In genomic region chr17:75475851-75476250, GRCh38 we compare ENCODE assay signal across 13 cellular contexts. TPM values are rescaled to one million over a fixed set of nuclear protein-coding genes. Genes with fewer than 3 reads are reported as not detected.
A peak's percentile ranks its signal among the peaks of the same experiment; 100 is the strongest.
DNase-seq lines count a peak whose midpoint lies in the region; ATAC-seq, FAIRE-seq and TF ChIP-seq lines count a peak whose summit lies in the region.
"Had no signal": no experiment of that assay in that cellular context is flagged by ENCODE, and none has a peak within 500 bp of the region (broad histone marks: within the 10 kb centered on the region; RNA-seq: fewer than 3 reads in every experiment).

No MANE protein-coding gene starts in this region.

- no peak for TF ChIP-seq EP300 in HepG2 (IDR thresholded peaks at IDR 0.05; ENCODE audit: low read depth in 2 of 2, low read length in 2 of 2)
- TF ChIP-seq EP300 in HepG2 (CRISPR knock-in tag; IDR thresholded peaks at IDR 0.05; ENCODE audit: borderline replicate concordance), result no peak

- no peak overlapping the region for H2AFZ ChIP-seq in HepG2 (ENCODE audit: low read length)

- DNase-seq in HepG2 (ENCODE audit: low spot score) (no peak), left kidney (ENCODE audit: low read depth, low spot score) (peak; percentile 73), aorta (no peak), NCI-H1436 treated with DMSO at 0.1 percent for 48 hours (lab: John Stamatoyannopoulos, UW) (no peak)
- no peak for DNase-seq in activated CD4-positive, CD25-positive, alpha-beta regulatory T cell (lab: John Stamatoyannopoulos, UW)
- DNase-seq: COR-L47; effector memory CD8-positive, alpha-beta T cell; NCI-H187 had no signal

- H3K9me3 ChIP-seq in liver (ENCODE audit: control insufficient read depth in 4 of 4, low read length in 3 of 4) (no peaks in the 10 kb centered on the region), HepG2 (ENCODE audit: low read length) (no peaks in the 10 kb centered on the region), aorta (ENCODE audit: control insufficient read depth, low read length) (no peaks in the 10 kb centered on the region)
- H3K9me3 ChIP-seq: SJSA1 had no signal

- BruUV-seq in HepG2 (replicated peaks; lab: Mats Ljungman, UMichigan), result no TSS peak

- H3K27me3 ChIP-seq in liver (ENCODE audit: control insufficient read depth in 4 of 4, insufficient read depth in 4 of 4, low read length in 3 of 4) (no peaks in the 10 kb centered on the region), HepG2 (ENCODE audit: control insufficient read depth in 1 of 2, insufficient read depth in 2 of 2, low read length in 2 of 2) (no peaks in the 10 kb centered on the region), rectal smooth muscle tissue (ENCODE audit: control insufficient read depth, insufficient read depth, low read length) (no peaks in the 10 kb centered on the region), aorta (ENCODE audit: control insufficient read depth in 1 of 2, insufficient read depth in 2 of 2, low read length in 1 of 2) (no peaks in the 10 kb centered on the region)
- H3K27me3 ChIP-seq: SJSA1 had no signal

- no peaks in the 10 kb centered on the region for H3K79me2 ChIP-seq in HepG2 (ENCODE audit: insufficient read depth, low read length)

- intact Hi-C loops in HepG2 (cut with micrococcal nuclease; ENCODE audit: unreplicated experiment), result no loop called here
- intact Hi-C loops in aorta (cut with DNase I), result loop anchor here (5.0 to 10.0 kb wide), 2 partner anchors 34 to 51 kb away; no protein-coding TSS in a partner anchor

- peaks cover 9% of the 10 kb centered on the region; the same call in 1 of the 2 replicates for H4K20me1 ChIP-seq in HepG2 (ENCODE audit: insufficient read depth, low read length)

- H3K4me2 ChIP-seq in HepG2 (ENCODE audit: low read depth, low read length), result no peak overlapping the region

- 78% methylated on average over 3 of the region's 3 CpGs for WGBS in liver
- WGBS in HepG2 (ENCODE audit: low lambda C conversion rate), result 99% methylated on average over 3 of the region's 3 CpGs
- 0 to 5% methylated on average over 3 of the region's 3 CpGs for WGBS in aorta, 2 donors

- TF ChIP-seq POLR2A in HepG2 (IDR thresholded peaks at IDR 0.05; ENCODE audit: insufficient read depth in 1 of 2, low read depth in 2 of 2, low read length in 2 of 2), result no peak

- H3K4me1 ChIP-seq in liver (ENCODE audit: control insufficient read depth in 4 of 4, insufficient read depth in 4 of 4, low read length in 3 of 4), result peaks cover 0 to 20% (median 10%) of the 10 kb centered on the region in 4 donors
- H3K4me1 ChIP-seq in HepG2 (ENCODE audit: insufficient read depth, low read length), result peaks cover 24% of the 10 kb centered on the region
- peaks cover 21% of the 10 kb centered on the region for H3K4me1 ChIP-seq in rectal smooth muscle tissue (ENCODE audit: control insufficient read depth, insufficient read depth, low read length)
- H3K4me1 ChIP-seq in aorta (ENCODE audit: control insufficient read depth in 1 of 2, insufficient read depth in 2 of 2, low read length in 2 of 2), result no peaks in the 10 kb centered on the region
- H3K4me1 ChIP-seq: SJSA1 had no signal

- POLR2A ChIA-PET in HepG2 (lab: Yijun Ruan, JAX), result no interaction called here

- peaks cover 0 to 7% (median 3%) of the 10 kb centered on the region in 4 donors for H3K36me3 ChIP-seq in liver (ENCODE audit: control insufficient read depth in 4 of 4, insufficient read depth in 3 of 4, low read depth in 1 of 4, low read length in 3 of 4)
- H3K36me3 ChIP-seq in HepG2 (replicated peaks in 1 of 2; ENCODE audit: control insufficient read depth in 1 of 2, insufficient read depth in 2 of 2, low read length in 2 of 2), result peaks cover 21 to 52% of the 10 kb centered on the region in 2 experiments
- H3K36me3 ChIP-seq in rectal smooth muscle tissue (ENCODE audit: control insufficient read depth, insufficient read depth, low read length), result peaks cover 4% of the 10 kb centered on the region
- H3K36me3 ChIP-seq in aorta (ENCODE audit: control insufficient read depth in 1 of 2, insufficient read depth in 2 of 2, low read length in 1 of 2), result no peaks in the 10 kb centered on the region

- ATAC-seq in HepG2 (no peak), aorta (ENCODE audit: low FRiP score) (peak; percentile 66), GM18909 (IDR thresholded peaks at IDR 0.05; ENCODE audit: poor library complexity, unreplicated experiment) (no peak)
- ATAC-seq: activated naive CD4-positive, alpha-beta T cell treated with anti-CD3 and anti-CD28 coated beads, Interleukin-2, amount 50 U/mL, for 72 hours; effector memory CD8-positive, alpha-beta T cell had no signal

- no peak for FAIRE-seq in HepG2 (lab: Jason Lieb, UNC)

- in situ Hi-C loops in HepG2 (cut with HindIII; ENCODE audit: extremely low pct_ligation_motif_present, low pct_unique_long_range_greater_than_20kb), result no loop called here

- peak in 1 of 2 donors; percentile 27 for TF ChIP-seq RAD21 in liver (IDR thresholded peaks at IDR 0.05)
- TF ChIP-seq RAD21 in HepG2 (CRISPR knock-in tag; IDR thresholded peaks at IDR 0.05), result no peak

- H3K4me3 ChIP-seq in liver (ENCODE audit: low read depth in 1 of 3, low read length in 3 of 3) (no peak overlapping the region), HepG2 (replicated peaks in 1 of 3; ENCODE audit: insufficient read depth in 1 of 3, low read depth in 2 of 3, low read length in 3 of 3) (no peak overlapping the region), rectal smooth muscle tissue (ENCODE audit: low read length) (peak overlapping the region; percentile 40), aorta (ENCODE audit: low read length in 2 of 2) (no peak overlapping the region)
- H3K4me3 ChIP-seq: SJSA1 had no signal

- TF ChIP-seq CTCF in liver (IDR thresholded peaks at IDR 0.05; ENCODE audit: low read depth, low read length, missing input control) (no peak), HepG2 (CRISPR knock-in tag; IDR thresholded peaks at IDR 0.05) (no peak)

- H3K9ac ChIP-seq in liver (ENCODE audit: low read depth in 1 of 2, low read length in 2 of 2), result no peak overlapping the region
- H3K9ac ChIP-seq in HepG2 (ENCODE audit: insufficient read depth, low read depth, low read length), result no peak overlapping the region
- no peak overlapping the region for H3K9ac ChIP-seq in rectal smooth muscle tissue (ENCODE audit: low read length)

- H3K27ac ChIP-seq in liver (ENCODE audit: low read depth in 1 of 2, low read length in 2 of 2), result peak overlapping the region; percentile 14 to 44
- H3K27ac ChIP-seq in HepG2 (ENCODE audit: extremely low read length, insufficient read depth, low read length), result no peak overlapping the region
- peak overlapping the region; percentile 74 for H3K27ac ChIP-seq in rectal smooth muscle tissue (ENCODE audit: low read depth, low read length)
- H3K27ac ChIP-seq in aorta (ENCODE audit: low read depth in 1 of 2, low read length in 2 of 2), result peak overlapping the region in 1 of 2 donors; percentile 86
- H3K27ac ChIP-seq: SJSA1 had no signal

- CTCF ChIA-PET in HepG2 (lab: Yijun Ruan, JAX; ENCODE audit: low intra/inter-chr PET ratio, low total read pairs), result no interaction called here

RNA-seq across cellular contexts. Expression of gene TMEM94, which starts 19.4 kb away (rescaled TPM):
- total RNA-seq in liver (10 to 100 TPM; 19.2 to 31.0 TPM), HepG2 (2016; rRNA removed; fragmentation: Illumina TruSeq; extraction: Trizol) (20.8 and 32.6 TPM in 2 replicates), aorta (10 to 100 TPM; 51.5 to 74.8 TPM)
- polyA plus RNA-seq in liver (10 to 100 TPM; 15.6 to 20.9 TPM), HepG2 (2011; rRNA removed) (134 and 150 TPM in 2 replicates), aorta (10 to 100 TPM; 19.5 to 54.6 TPM)
- 26.4 and 26.9 TPM in 2 replicates for total RNA-seq in HepG2 (2016; cell fraction: cytosol; rRNA removed; fragmentation: Illumina TruSeq; extraction: Trizol; ENCODE audit: low read depth)
- total RNA-seq in HepG2 (2016; cell fraction: insoluble cytoplasmic fraction; rRNA removed; fragmentation: Illumina TruSeq; extraction: Trizol), result 17.2 and 32.1 TPM in 2 replicates
- 23.6 and 28.5 TPM in 2 replicates for total RNA-seq in HepG2 (2016; cell fraction: membrane; rRNA removed; fragmentation: Illumina TruSeq; extraction: Trizol)
- total RNA-seq in HepG2 (2016; cell fraction: nucleus; rRNA removed; fragmentation: Illumina TruSeq; extraction: Trizol), result 32.2 and 37.2 TPM in 2 replicates
- 37.1 and 46.4 TPM in 2 replicates for polyA plus RNA-seq in HepG2 (2011; cell fraction: cytosol; rRNA removed)
- 1,312 and 1,888 TPM in 2 replicates for polyA plus RNA-seq in HepG2 (2011; cell fraction: nucleus; rRNA removed)
- polyA plus RNA-seq in HepG2 (2012), result 125 and 137 TPM in 2 replicates
- 5.0 and 5.4 TPM in 2 replicates for polyA plus RNA-seq in HepG2 (2016; cell fraction: cytosol; fragmentation: Illumina TruSeq; extraction: Trizol; ENCODE audit: low read depth)
- 15.7 and 19.0 TPM in 2 replicates for polyA plus RNA-seq in HepG2 (2016; cell fraction: insoluble cytoplasmic fraction; fragmentation: Illumina TruSeq; extraction: Trizol; ENCODE audit: low read depth)
- 16.7 and 22.4 TPM in 2 replicates for polyA plus RNA-seq in HepG2 (2016; cell fraction: membrane; fragmentation: Illumina TruSeq; extraction: Trizol; ENCODE audit: low read depth)
- polyA plus RNA-seq in HepG2 (2016; cell fraction: nucleus; fragmentation: Illumina TruSeq; extraction: Trizol; ENCODE audit: insufficient read depth, low read depth), result 121 and 131 TPM in 2 replicates
- polyA minus RNA-seq in HepG2 (2011; rRNA and poly(A)+ RNA removed; ENCODE audit: low replicate concordance), result 36.2 and 133 TPM in 2 replicates
- 52.6 and 54.1 TPM in 2 replicates for polyA minus RNA-seq in HepG2 (2011; cell fraction: cytosol; rRNA and poly(A)+ RNA removed)
- 148 and 161 TPM in 2 replicates for polyA minus RNA-seq in HepG2 (2011; cell fraction: nucleus; rRNA and poly(A)+ RNA removed)

RNA-seq across cellular contexts. Expression of gene CASKIN2, which starts 39.5 kb away (rescaled TPM):
- total RNA-seq in liver (10 to 100 TPM in 1 of 2 donors, 1 to 10 TPM in 1; 5.9 to 11.4 TPM), HepG2 (2016; rRNA removed; fragmentation: Illumina TruSeq; extraction: Trizol) (5.2 and 10.6 TPM in 2 replicates), aorta (10 to 100 TPM; 61.5 to 63.4 TPM)
- polyA plus RNA-seq in liver (10 to 100 TPM in 1 of 2 donors, 1 to 10 TPM in 1; 2.3 to 12.1 TPM), HepG2 (2011; rRNA removed) (6.8 and 7.8 TPM in 2 replicates), aorta (1 to 10 TPM; 4.0 to 8.9 TPM)
- total RNA-seq in HepG2 (2016; cell fraction: cytosol; rRNA removed; fragmentation: Illumina TruSeq; extraction: Trizol; ENCODE audit: low read depth), result 1.5 and 1.8 TPM in 2 replicates
- total RNA-seq in HepG2 (2016; cell fraction: insoluble cytoplasmic fraction; rRNA removed; fragmentation: Illumina TruSeq; extraction: Trizol), result 4.9 and 7.5 TPM in 2 replicates
- total RNA-seq in HepG2 (2016; cell fraction: membrane; rRNA removed; fragmentation: Illumina TruSeq; extraction: Trizol), result 3.4 and 4.1 TPM in 2 replicates
- total RNA-seq in HepG2 (2016; cell fraction: nucleus; rRNA removed; fragmentation: Illumina TruSeq; extraction: Trizol), result 6.8 and 8.0 TPM in 2 replicates
- polyA plus RNA-seq in HepG2 (2011; cell fraction: cytosol; rRNA removed), result 1.9 and 2.2 TPM in 2 replicates
- polyA plus RNA-seq in HepG2 (2011; cell fraction: nucleus; rRNA removed), result 23.6 and 26.5 TPM in 2 replicates
- polyA plus RNA-seq in HepG2 (2012), result 6.2 and 9.6 TPM in 2 replicates
- 0.61 and 0.68 TPM in 2 replicates for polyA plus RNA-seq in HepG2 (2016; cell fraction: cytosol; fragmentation: Illumina TruSeq; extraction: Trizol; ENCODE audit: low read depth)
- 4.4 and 7.0 TPM in 2 replicates for polyA plus RNA-seq in HepG2 (2016; cell fraction: insoluble cytoplasmic fraction; fragmentation: Illumina TruSeq; extraction: Trizol; ENCODE audit: low read depth)
- polyA plus RNA-seq in HepG2 (2016; cell fraction: membrane; fragmentation: Illumina TruSeq; extraction: Trizol; ENCODE audit: low read depth), result 1.6 and 1.8 TPM in 2 replicates
- polyA plus RNA-seq in HepG2 (2016; cell fraction: nucleus; fragmentation: Illumina TruSeq; extraction: Trizol; ENCODE audit: insufficient read depth, low read depth), result 16.3 and 16.6 TPM in 2 replicates
- 11.8 and 14.9 TPM in 2 replicates for polyA minus RNA-seq in HepG2 (2011; rRNA and poly(A)+ RNA removed; ENCODE audit: low replicate concordance)
- 4.9 and 5.0 TPM in 2 replicates for polyA minus RNA-seq in HepG2 (2011; cell fraction: cytosol; rRNA and poly(A)+ RNA removed)
- 17.0 and 20.4 TPM in 2 replicates for polyA minus RNA-seq in HepG2 (2011; cell fraction: nucleus; rRNA and poly(A)+ RNA removed)

RNA-seq across cellular contexts. Expression of gene TSEN54, which starts 40.5 kb away (rescaled TPM):
- total RNA-seq in liver (10 to 100 TPM; 10.8 to 15.1 TPM), HepG2 (2016; rRNA removed; fragmentation: Illumina TruSeq; extraction: Trizol) (43.6 and 62.9 TPM in 2 replicates), aorta (10 to 100 TPM; 10.8 to 14.0 TPM)
- polyA plus RNA-seq in liver (10 to 100 TPM in 1 of 2 donors, 1 to 10 TPM in 1; 9.1 to 13.9 TPM), HepG2 (2011; rRNA removed) (63.3 and 64.4 TPM in 2 replicates), aorta (10 to 100 TPM in 1 of 2 donors, 1 to 10 TPM in 1; 8.8 to 27.3 TPM)
- total RNA-seq in HepG2 (2016; cell fraction: cytosol; rRNA removed; fragmentation: Illumina TruSeq; extraction: Trizol; ENCODE audit: low read depth), result 20.6 and 23.0 TPM in 2 replicates
- total RNA-seq in HepG2 (2016; cell fraction: insoluble cytoplasmic fraction; rRNA removed; fragmentation: Illumina TruSeq; extraction: Trizol), result 44.0 and 64.1 TPM in 2 replicates
- 44.5 and 45.0 TPM in 2 replicates for total RNA-seq in HepG2 (2016; cell fraction: membrane; rRNA removed; fragmentation: Illumina TruSeq; extraction: Trizol)
- total RNA-seq in HepG2 (2016; cell fraction: nucleus; rRNA removed; fragmentation: Illumina TruSeq; extraction: Trizol), result 39.9 and 48.4 TPM in 2 replicates
- 36.2 and 47.1 TPM in 2 replicates for polyA plus RNA-seq in HepG2 (2011; cell fraction: cytosol; rRNA removed)
- polyA plus RNA-seq in HepG2 (2011; cell fraction: nucleus; rRNA removed), result 87.7 and 89.1 TPM in 2 replicates
- 22.1 and 34.4 TPM in 2 replicates for polyA plus RNA-seq in HepG2 (2012)
- polyA plus RNA-seq in HepG2 (2016; cell fraction: cytosol; fragmentation: Illumina TruSeq; extraction: Trizol; ENCODE audit: low read depth), result 20.4 and 20.5 TPM in 2 replicates
- 37.7 and 50.5 TPM in 2 replicates for polyA plus RNA-seq in HepG2 (2016; cell fraction: insoluble cytoplasmic fraction; fragmentation: Illumina TruSeq; extraction: Trizol; ENCODE audit: low read depth)
- 30.9 and 35.9 TPM in 2 replicates for polyA plus RNA-seq in HepG2 (2016; cell fraction: membrane; fragmentation: Illumina TruSeq; extraction: Trizol; ENCODE audit: low read depth)
- 108 and 110 TPM in 2 replicates for polyA plus RNA-seq in HepG2 (2016; cell fraction: nucleus; fragmentation: Illumina TruSeq; extraction: Trizol; ENCODE audit: insufficient read depth, low read depth)
- 56.0 and 95.0 TPM in 2 replicates for polyA minus RNA-seq in HepG2 (2011; rRNA and poly(A)+ RNA removed; ENCODE audit: low replicate concordance)
- polyA minus RNA-seq in HepG2 (2011; cell fraction: cytosol; rRNA and poly(A)+ RNA removed), result 11.3 and 14.0 TPM in 2 replicates
- 13.9 and 15.5 TPM in 2 replicates for polyA minus RNA-seq in HepG2 (2011; cell fraction: nucleus; rRNA and poly(A)+ RNA removed)

RNA-seq across cellular contexts. Expression of gene LLGL2, which starts 49.6 kb away (rescaled TPM):
- total RNA-seq in liver (10 to 100 TPM; 23.2 to 69.6 TPM), HepG2 (2016; rRNA removed; fragmentation: Illumina TruSeq; extraction: Trizol) (53.9 and 86.7 TPM in 2 replicates), aorta (10 to 100 TPM in 1 of 2 donors, 1 to 10 TPM in 1; 9.7 to 11.1 TPM)
- polyA plus RNA-seq in liver (10 to 100 TPM; 34.9 to 42.1 TPM), HepG2 (2011; rRNA removed) (83.0 and 109 TPM in 2 replicates), aorta (10 to 100 TPM; 10.1 to 14.4 TPM)
- total RNA-seq in HepG2 (2016; cell fraction: cytosol; rRNA removed; fragmentation: Illumina TruSeq; extraction: Trizol; ENCODE audit: low read depth), result 27.2 and 32.8 TPM in 2 replicates
- 51.9 and 87.2 TPM in 2 replicates for total RNA-seq in HepG2 (2016; cell fraction: insoluble cytoplasmic fraction; rRNA removed; fragmentation: Illumina TruSeq; extraction: Trizol)
- total RNA-seq in HepG2 (2016; cell fraction: membrane; rRNA removed; fragmentation: Illumina TruSeq; extraction: Trizol), result 45.8 and 50.7 TPM in 2 replicates
- total RNA-seq in HepG2 (2016; cell fraction: nucleus; rRNA removed; fragmentation: Illumina TruSeq; extraction: Trizol), result 72.1 and 85.8 TPM in 2 replicates
- polyA plus RNA-seq in HepG2 (2011; cell fraction: cytosol; rRNA removed), result 40.2 and 67.1 TPM in 2 replicates
- 384 and 448 TPM in 2 replicates for polyA plus RNA-seq in HepG2 (2011; cell fraction: nucleus; rRNA removed)
- 33.3 and 59.5 TPM in 2 replicates for polyA plus RNA-seq in HepG2 (2012)
- 23.2 and 28.1 TPM in 2 replicates for polyA plus RNA-seq in HepG2 (2016; cell fraction: cytosol; fragmentation: Illumina TruSeq; extraction: Trizol; ENCODE audit: low read depth)
- 41.6 and 52.9 TPM in 2 replicates for polyA plus RNA-seq in HepG2 (2016; cell fraction: insoluble cytoplasmic fraction; fragmentation: Illumina TruSeq; extraction: Trizol; ENCODE audit: low read depth)
- 32.5 and 33.0 TPM in 2 replicates for polyA plus RNA-seq in HepG2 (2016; cell fraction: membrane; fragmentation: Illumina TruSeq; extraction: Trizol; ENCODE audit: low read depth)
- polyA plus RNA-seq in HepG2 (2016; cell fraction: nucleus; fragmentation: Illumina TruSeq; extraction: Trizol; ENCODE audit: insufficient read depth, low read depth), result 204 and 230 TPM in 2 replicates
- polyA minus RNA-seq in HepG2 (2011; rRNA and poly(A)+ RNA removed; ENCODE audit: low replicate concordance), result 30.9 and 126 TPM in 2 replicates
- 30.6 and 31.7 TPM in 2 replicates for polyA minus RNA-seq in HepG2 (2011; cell fraction: cytosol; rRNA and poly(A)+ RNA removed)
- 79.4 and 86.0 TPM in 2 replicates for polyA minus RNA-seq in HepG2 (2011; cell fraction: nucleus; rRNA and poly(A)+ RNA removed)

Comparison
In these comparisons a context has a peak if more than half of its experiments do, and no peak if none do; other contexts are left out.
1. RNA of gene CASKIN2, which starts 39.5 kb away (total RNA-seq): 61.5 to 63.4 TPM in aorta; 5.9 to 11.4 TPM in liver and 1.5 to 10.6 TPM in HepG2; every median in the first group is over 4 times any median in the second.